ENCODE assay signal across 16 cellular contexts in genomic region chr16:77353587-77354263, GRCh38.
"Had no signal": no experiment of that assay in that cellular context is flagged by ENCODE, and none has a peak within 500 bp of the region (broad histone marks: within the 10 kb centered on the region; RNA-seq: fewer than 3 reads in every experiment).

No MANE protein-coding gene starts in this region.

- DNase-seq: activated CD4-positive, CD25-positive, alpha-beta regulatory T cell treated with anti-CD3 and anti-CD28 coated beads, Interleukin-2, amount 50 U/mL, for 72 hours; activated effector memory CD4-positive, alpha-beta T cell treated with anti-CD3 and anti-CD28 coated beads, Interleukin-2, amount 50 U/mL, for 16 hours; activated naive CD4-positive, alpha-beta T cell treated with anti-CD3 and anti-CD28 coated beads, Interleukin-2, amount 50 U/mL, for 16 hours; activated T-cell treated with anti-CD3 and anti-CD28 coated beads, Interleukin-2, amount 50 U/mL, for 72 hours; aorta; brain microvascular endothelial cell; left lung; nephron progenitor cell; occipital lobe; posterior cingulate gyrus; retina; stimulated activated CD8-positive, alpha-beta memory T cell treated with anti-CD3 and anti-CD28 coated beads, Interleukin-4, amount 100 ng/mL, for 48 hours; stimulated activated naive CD4-positive, alpha-beta T cell; thyroid gland had no signal

- H3K27me3 ChIP-seq: brain microvascular endothelial cell, left lung, thyroid gland had no signal

- H3K36me3 ChIP-seq: brain microvascular endothelial cell, left lung, thyroid gland had no signal

- H3K27ac Mint-ChIP-seq: activated T-cell treated with anti-CD3 and anti-CD28 coated beads, Interleukin-2, amount 50 U/mL, for 72 hours; nephron progenitor cell had no signal

- H3K9me3 ChIP-seq: left lung, thyroid gland had no signal

- ATAC-seq: activated T-cell treated with anti-CD3 and anti-CD28 coated beads, Interleukin-2, amount 50 U/mL, for 72 hours; left lung had no signal

- H3K4me3 ChIP-seq: coronary artery, left lung, thyroid gland had no signal

- H3K4me1 ChIP-seq: left lung had no signal

- H3K9me3 Mint-ChIP-seq: activated T-cell treated with anti-CD3 and anti-CD28 coated beads, Interleukin-2, amount 50 U/mL, for 72 hours; nephron progenitor cell had no signal

- H3K4me3 Mint-ChIP-seq: activated T-cell treated with anti-CD3 and anti-CD28 coated beads, Interleukin-2, amount 50 U/mL, for 72 hours; nephron progenitor cell had no signal

- H3K27ac ChIP-seq: brain microvascular endothelial cell, coronary artery, left lung, thyroid gland, VCaP had no signal
